Comparison of ENCODE assay signal across 12 cellular contexts in genomic region chr20:10093087-10093591, GRCh38. TPM values are rescaled to one million over a fixed set of nuclear protein-coding genes. Genes with fewer than 3 reads are reported as not detected.
A peak's percentile ranks its signal among the peaks of the same experiment; 100 is the strongest.
DNase-seq lines count a peak whose midpoint lies in the region; ATAC-seq, FAIRE-seq and TF ChIP-seq lines count a peak whose summit lies in the region.
"Had no signal": no experiment of that assay in that cellular context is flagged by ENCODE, and none has a peak within 500 bp of the region (broad histone marks: within the 10 kb centered on the region; RNA-seq: fewer than 3 reads in every experiment).

No MANE protein-coding gene starts in this region.

- no peaks in the 10 kb centered on the region for H3K79me2 ChIP-seq in keratinocyte (ENCODE audit: control insufficient read depth, insufficient read depth, low read length)

- BruUV-seq in Calu3 (replicated peaks; lab: Mats Ljungman, UMichigan): no TSS peak

- dilution Hi-C loops in keratinocyte (cut with MboI; ENCODE audit: extremely low pct_ligation_motif_present, low sequenced_read_pairs): loop anchor here (25.0 kb wide), 1 partner anchor 106 kb away; no protein-coding TSS in a partner anchor

- DNase-seq in Calu3 (peak; percentile 17), LHCN-M2 (ENCODE audit: low read depth) (peak; percentile 70), bronchial epithelial cell (ENCODE audit: low read depth) (peak; percentile 87), keratinocyte (ENCODE audit: low read depth, low spot score) (no peak), nucleus accumbens (lab: John Stamatoyannopoulos, UW) (no peak)
- DNase-seq in activated CD4-positive, alpha-beta T cell treated with anti-CD3 and anti-CD28 coated beads for 1 hour: no peak
- DNase-seq in central memory CD4-positive, alpha-beta T cell: no peak
- DNase-seq: effector CD4-positive, alpha-beta T cell; kidney; MV-4-11; stimulated activated CD4-positive, alpha-beta T cell treated with anti-CD3 and anti-CD28 coated beads, Interleukin-4, amount 100 ng/mL, for 4 hours had no signal

- H3K4me3 ChIP-seq in bronchial epithelial cell (ENCODE audit: low read depth, low read length): no peak overlapping the region
- no peak overlapping the region for H3K4me3 ChIP-seq in keratinocyte (ENCODE audit: control insufficient read depth in 2 of 3, extremely low read depth in 1 of 3, insufficient read depth in 2 of 3, low read depth in 1 of 3, low read length in 3 of 3)

- no peak overlapping the region for H3K9ac ChIP-seq in keratinocyte (ENCODE audit: control insufficient read depth, extremely low read depth, insufficient read depth, low read length)

- peaks cover 8% of the 10 kb centered on the region for H3K4me1 Mint-ChIP-seq in Calu3 (ENCODE audit: low read depth, unreplicated experiment)

- H3K27me3 Mint-ChIP-seq in Calu3 (ENCODE audit: unreplicated experiment): no peaks in the 10 kb centered on the region

- no peak for ATAC-seq in GM18498 (IDR thresholded peaks at IDR 0.05; ENCODE audit: unreplicated experiment)

- H3K9me3 Mint-ChIP-seq in Calu3 (ENCODE audit: low read depth, unreplicated experiment): no peaks in the 10 kb centered on the region

- H3K27me3 ChIP-seq in bronchial epithelial cell (ENCODE audit: control insufficient read depth, insufficient read depth, low read length) (no peaks in the 10 kb centered on the region), keratinocyte (ENCODE audit: control insufficient read depth, extremely low read depth, insufficient read depth, low read length) (no peaks in the 10 kb centered on the region)

- H3K36me3 ChIP-seq in bronchial epithelial cell (ENCODE audit: control insufficient read depth, insufficient read depth, low read length) (no peaks in the 10 kb centered on the region), keratinocyte (ENCODE audit: control insufficient read depth in 2 of 2, extremely low read depth in 1 of 2, insufficient read depth in 2 of 2, low read length in 2 of 2) (no peaks in the 10 kb centered on the region)

- H3K9me1 ChIP-seq in keratinocyte (ENCODE audit: control insufficient read depth, extremely low read depth, insufficient read depth, low read length): peaks cover 3% of the 10 kb centered on the region

- peak overlapping the region; percentile 49 for H3K4me2 ChIP-seq in keratinocyte (ENCODE audit: control insufficient read depth, extremely low read depth, insufficient read depth, low read depth, low read length)

- no peak overlapping the region for H3K27ac ChIP-seq in keratinocyte (ENCODE audit: control insufficient read depth, insufficient read depth, low read length)

- H3K27ac Mint-ChIP-seq in Calu3 (ENCODE audit: unreplicated experiment): no peak overlapping the region

- FAIRE-seq in bronchial epithelial cell (lab: Jason Lieb, UNC) (no peak), keratinocyte (lab: Jason Lieb, UNC) (peak; percentile 99)
- FAIRE-seq: kidney had no signal

- H3K4me3 Mint-ChIP-seq in Calu3 (ENCODE audit: low read depth, unreplicated experiment): no peak overlapping the region

- TF ChIP-seq CTCF in Calu3 (IDR thresholded peaks at IDR 0.05; ENCODE audit: unreplicated experiment) (no peak), bronchial epithelial cell (IDR thresholded peaks at IDR 0.05; ENCODE audit: insufficient read depth, low read length, severe bottlenecking) (no peak), keratinocyte (optimal IDR thresholded peaks at IDR 0.05 in 1 of 3, IDR thresholded peaks at IDR 0.05 in 1 of 3, conservative IDR thresholded peaks at IDR 0.05 in 1 of 3; ENCODE audit: extremely low read depth in 1 of 3, insufficient read depth in 2 of 3, low read length in 3 of 3) (no peak)

- H4K20me1 ChIP-seq in keratinocyte (ENCODE audit: control insufficient read depth, extremely low read depth, insufficient read depth, low read length): no peaks in the 10 kb centered on the region

- intact Hi-C loops in Calu3 (cut with micrococcal nuclease; ENCODE audit: unreplicated experiment): loop anchor here (5.0 to 10.0 kb wide), 3 partner anchors 132 to 476 kb away; no protein-coding TSS in a partner anchor

- CTCF ChIA-PET in Calu3 (lab: Charles Lee): interaction anchor here (0.8 to 1.0 kb wide), 2 partner anchors 115 to 476 kb away, joined by 3 to 4 read pairs; no protein-coding TSS in a partner anchor

- H3K4me1 ChIP-seq in keratinocyte (ENCODE audit: control insufficient read depth, extremely low read depth, insufficient read depth, low read length): peaks cover 30% of the 10 kb centered on the region

- H2AFZ ChIP-seq in keratinocyte (ENCODE audit: control insufficient read depth, low read length): no peak overlapping the region

- H3K36me3 Mint-ChIP-seq in Calu3 (ENCODE audit: insufficient read depth, unreplicated experiment): no peaks in the 10 kb centered on the region

- no peaks in the 10 kb centered on the region for H3K9me3 ChIP-seq in keratinocyte (ENCODE audit: control insufficient read depth, low read depth, low read length)

RNA-seq across cellular contexts. Expression of gene ANKEF1, which starts 58.4 kb away (rescaled TPM):
- total RNA-seq in Calu3 (2022): 9.0 and 11.0 TPM in 2 replicates
- total RNA-seq in LHCN-M2 (2014; rRNA removed): 0.23 and 0.26 TPM in 2 replicates
- polyA plus RNA-seq in LHCN-M2 (2012): not detected
- total RNA-seq in bronchial epithelial cell: 4.2 and 5.2 TPM in 2 replicates
- polyA plus RNA-seq in keratinocyte: 7.7 to 12.4 TPM (median 10.0 TPM) in 3 replicates
- 11.8 TPM for polyA plus RNA-seq in keratinocyte (2011; ENCODE audit: low read depth)
- 8.0 and 13.6 TPM in 2 replicates for polyA plus RNA-seq in keratinocyte (2011; cell fraction: cytosol; rRNA removed)
- polyA plus RNA-seq in keratinocyte (2011; cell fraction: nucleus; rRNA removed): 9.9 and 10.6 TPM in 2 replicates
- 5.4 and 11.3 TPM in 2 replicates for polyA plus RNA-seq in keratinocyte (2012; ENCODE audit: low replicate concordance)
- polyA minus RNA-seq in keratinocyte: 2.6 to 15.3 TPM (median 7.9 TPM) in 3 replicates
- 10.6 TPM for polyA minus RNA-seq in keratinocyte (2011; cell fraction: cytosol; rRNA and poly(A)+ RNA removed)
- polyA minus RNA-seq in keratinocyte (2011; cell fraction: nucleus; rRNA and poly(A)+ RNA removed): 7.1 and 13.3 TPM in 2 replicates

Comparison
In these comparisons a context has a peak if more than half of its experiments do, and no peak if none do; other contexts are left out.
1. DNase-seq: peak in Calu3 (single experiment), LHCN-M2 (single experiment) and bronchial epithelial cell (single experiment); none in keratinocyte (single experiment), nucleus accumbens (0 of 56), activated CD4-positive, alpha-beta T cell treated with anti-CD3 and anti-CD28 coated beads for 1 hour (single experiment) and central memory CD4-positive, alpha-beta T cell (single experiment).